In genomic region chr3:20573175-20573574, GRCh38 we compare ENCODE assay signal across 1 cellular context.
TF ChIP-seq lines count a peak whose summit lies in the region.

No MANE protein-coding gene starts in this region.

TF ChIP-seq in WTC11, 78 proteins besides CTCF, POLR2A, EP300 and RAD21 (continued from another document):
- TF ChIP-seq, protein P1, sequence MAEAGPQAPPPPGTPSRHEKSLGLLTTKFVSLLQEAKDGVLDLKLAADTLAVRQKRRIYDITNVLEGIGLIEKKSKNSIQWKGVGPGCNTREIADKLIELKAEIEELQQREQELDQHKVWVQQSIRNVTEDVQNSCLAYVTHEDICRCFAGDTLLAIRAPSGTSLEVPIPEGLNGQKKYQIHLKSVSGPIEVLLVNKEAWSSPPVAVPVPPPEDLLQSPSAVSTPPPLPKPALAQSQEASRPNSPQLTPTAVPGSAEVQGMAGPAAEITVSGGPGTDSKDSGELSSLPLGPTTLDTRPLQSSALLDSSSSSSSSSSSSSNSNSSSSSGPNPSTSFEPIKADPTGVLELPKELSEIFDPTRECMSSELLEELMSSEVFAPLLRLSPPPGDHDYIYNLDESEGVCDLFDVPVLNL (CRISPR knock-in tag; IDR thresholded peaks at IDR 0.05; ENCODE audit: borderline replicate concordance, low read depth), result no peak
- no peak for TF ChIP-seq ZNF138 (CRISPR knock-in tag; conservative IDR thresholded peaks at IDR 0.05)
- no peak for TF ChIP-seq ZNF219 (CRISPR knock-in tag; IDR thresholded peaks at IDR 0.05; ENCODE audit: borderline replicate concordance)
- TF ChIP-seq ZNF416 (CRISPR knock-in tag; IDR thresholded peaks at IDR 0.05), result no peak
- no peak for TF ChIP-seq ELF4 (CRISPR knock-in tag; IDR thresholded peaks at IDR 0.05; ENCODE audit: low read depth)
- TF ChIP-seq ZBTB43 (CRISPR knock-in tag; IDR thresholded peaks at IDR 0.05), result no peak
- no peak for TF ChIP-seq TP53 (CRISPR knock-in tag; IDR thresholded peaks at IDR 0.05)
- no peak for TF ChIP-seq NR2C2 (CRISPR knock-in tag; IDR thresholded peaks at IDR 0.05)
- TF ChIP-seq NR3C1 (CRISPR knock-in tag; conservative IDR thresholded peaks at IDR 0.05; ENCODE audit: low read depth), result no peak
- TF ChIP-seq MAX (CRISPR knock-in tag; IDR thresholded peaks at IDR 0.05), result no peak
- TF ChIP-seq HMGA2 (CRISPR knock-in tag; IDR thresholded peaks at IDR 0.05), result no peak
- TF ChIP-seq ZNF263 (CRISPR knock-in tag; IDR thresholded peaks at IDR 0.05; ENCODE audit: low read depth), result no peak
- no peak for TF ChIP-seq NR1H2 (CRISPR knock-in tag; IDR thresholded peaks at IDR 0.05)
- no peak for TF ChIP-seq ZNF425 (CRISPR knock-in tag; conservative IDR thresholded peaks at IDR 0.05)
